Comparison of ENCODE assay signal across 7 cellular contexts in the genomic region with DNA sequence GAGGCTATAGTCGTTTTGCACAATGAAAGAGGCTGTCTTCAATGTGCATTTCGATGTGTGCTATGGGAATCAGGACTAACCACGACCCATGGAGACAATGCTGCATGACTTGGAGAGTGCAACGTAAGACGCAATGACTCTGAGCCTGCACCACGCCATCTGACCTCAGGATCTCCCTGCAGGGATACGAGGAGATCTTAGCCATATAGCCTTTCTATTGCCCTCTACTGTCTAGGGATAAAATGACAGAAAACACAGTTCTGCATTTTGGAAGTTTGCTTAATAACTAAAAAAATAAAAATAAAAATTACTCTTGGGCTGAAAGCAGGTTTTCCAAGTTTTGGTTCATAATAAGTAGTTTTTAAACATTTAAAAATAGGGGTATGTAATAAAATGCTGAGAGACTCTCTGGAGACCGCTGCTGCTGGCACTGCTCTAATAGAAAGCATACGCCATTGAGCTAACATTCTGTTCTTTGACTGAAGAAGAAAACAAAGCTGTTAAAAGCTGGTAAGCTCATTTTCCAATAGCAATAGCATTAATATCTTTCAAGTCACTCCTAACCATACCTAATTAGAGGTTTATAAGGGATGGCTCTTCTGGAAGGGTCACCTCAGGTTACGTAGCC.
DNase-seq lines count a peak whose midpoint lies in the region; ATAC-seq and TF ChIP-seq lines count a peak whose summit lies in the region.

No MANE protein-coding gene starts in this region.

- H3K9ac ChIP-seq in skeletal muscle tissue (ENCODE audit: low read depth in 1 of 3, low read length in 3 of 3) = peak overlapping the region in 1 of 3 donors; percentile 64

- H3K36me3 Mint-ChIP-seq in activated naive CD4-positive, alpha-beta T cell treated with anti-CD3 and anti-CD28 coated beads, Interleukin-2, amount 50 U/mL, for 72 hours = no peaks in the 10 kb centered on the region

- POLR2A ChIA-PET in HEK293T (lab: Yijun Ruan, JAX) = no interaction called here

- peak overlapping the region; percentile 2 to 49 (median 48) for H3K4me3 ChIP-seq in skeletal muscle tissue (ENCODE audit: low read length in 3 of 3)

- ATAC-seq in SK-N-SH treated with all-trans-retinoic acid at 6 μM for 48 hours (peak; percentile 35; the same call in 2 of the 3 replicates), Right ventricle myocardium superior (ENCODE audit: poor library complexity) (peak; percentile 81)
- no peak for ATAC-seq in activated naive CD4-positive, alpha-beta T cell treated with anti-CD3 and anti-CD28 coated beads, Interleukin-2, amount 50 U/mL, for 72 hours

- CTCF ChIA-PET in HEK293T (lab: Yijun Ruan, JAX) = interaction anchor here (0.5 to 2.2 kb wide), 2 partner anchors 288 to 375 kb away, joined by 4 to 5 read pairs; no protein-coding TSS in a partner anchor

- no peaks in the 10 kb centered on the region for H3K36me3 ChIP-seq in skeletal muscle tissue (ENCODE audit: control insufficient read depth in 3 of 3, insufficient read depth in 3 of 3, low read length in 3 of 3)

- peak overlapping the region; percentile 31 for H3K27ac ChIP-seq in skeletal muscle tissue (ENCODE audit: low read depth, low read length)

- intact Hi-C loops in Right ventricle myocardium superior (cut with DNase I) = no loop called here
- intact Hi-C loops in posterior cingulate gyrus (cut with DNase I) = loop anchor here (10.0 kb wide), 1 partner anchor 404 kb away; no protein-coding TSS in a partner anchor

- H3K27me3 ChIP-seq in skeletal muscle tissue (ENCODE audit: control insufficient read depth in 3 of 3, insufficient read depth in 3 of 3, low read length in 3 of 3) = no peaks in the 10 kb centered on the region

- H3K27ac Mint-ChIP-seq in activated naive CD4-positive, alpha-beta T cell treated with anti-CD3 and anti-CD28 coated beads, Interleukin-2, amount 50 U/mL, for 72 hours = no peak overlapping the region

- no peaks in the 10 kb centered on the region for H3K9me3 ChIP-seq in skeletal muscle tissue (ENCODE audit: control insufficient read depth in 3 of 3, low read length in 3 of 3)

- H3K9me3 Mint-ChIP-seq in activated naive CD4-positive, alpha-beta T cell treated with anti-CD3 and anti-CD28 coated beads, Interleukin-2, amount 50 U/mL, for 72 hours = no peaks in the 10 kb centered on the region

- DNase-seq in HEK293T (ENCODE audit: extremely low spot score) (peak; percentile 61), Right ventricle myocardium superior (peak; percentile 50), ureter (ENCODE audit: low spot score) (no peak), posterior cingulate gyrus (no peak)
- no peak for DNase-seq in activated naive CD4-positive, alpha-beta T cell treated with anti-CD3 and anti-CD28 coated beads, Interleukin-2, amount 50 U/mL, for 72 hours (ENCODE audit: low spot score in 2 of 2)

- H3K4me1 ChIP-seq in skeletal muscle tissue (ENCODE audit: control insufficient read depth in 3 of 3, insufficient read depth in 3 of 3, low read length in 3 of 3) = peaks cover 11 to 26% (median 26%) of the 10 kb centered on the region in 3 donors

TF ChIP-seq in HEK293T, 16 proteins besides CTCF, POLR2A, EP300 and RAD21:
- no peak for TF ChIP-seq LEF1 (IDR thresholded peaks at IDR 0.05; ENCODE audit: borderline replicate concordance)
- TF ChIP-seq BHLHE40 (IDR thresholded peaks at IDR 0.05; ENCODE audit: borderline replicate concordance) = no peak
- no peak for TF ChIP-seq NFRKB (IDR thresholded peaks at IDR 0.05)
- no peak for TF ChIP-seq ARNT (IDR thresholded peaks at IDR 0.05)
- TF ChIP-seq ZNF384 (IDR thresholded peaks at IDR 0.05) = no peak
- no peak for TF ChIP-seq FOXA1 (IDR thresholded peaks at IDR 0.05)
- no peak for TF ChIP-seq HDGF (IDR thresholded peaks at IDR 0.05; ENCODE audit: borderline replicate concordance)
- TF ChIP-seq ELF4 (IDR thresholded peaks at IDR 0.05) = no peak
- TF ChIP-seq SP1 (IDR thresholded peaks at IDR 0.05) = no peak
- no peak for TF ChIP-seq FOXM1 (IDR thresholded peaks at IDR 0.05; ENCODE audit: borderline replicate concordance)
- TF ChIP-seq, protein P1, sequence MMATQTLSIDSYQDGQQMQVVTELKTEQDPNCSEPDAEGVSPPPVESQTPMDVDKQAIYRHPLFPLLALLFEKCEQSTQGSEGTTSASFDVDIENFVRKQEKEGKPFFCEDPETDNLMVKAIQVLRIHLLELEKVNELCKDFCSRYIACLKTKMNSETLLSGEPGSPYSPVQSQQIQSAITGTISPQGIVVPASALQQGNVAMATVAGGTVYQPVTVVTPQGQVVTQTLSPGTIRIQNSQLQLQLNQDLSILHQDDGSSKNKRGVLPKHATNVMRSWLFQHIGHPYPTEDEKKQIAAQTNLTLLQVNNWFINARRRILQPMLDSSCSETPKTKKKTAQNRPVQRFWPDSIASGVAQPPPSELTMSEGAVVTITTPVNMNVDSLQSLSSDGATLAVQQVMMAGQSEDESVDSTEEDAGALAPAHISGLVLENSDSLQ (IDR thresholded peaks at IDR 0.05) = no peak
- no peak for TF ChIP-seq TARDBP (IDR thresholded peaks at IDR 0.05)
- TF ChIP-seq L3MBTL2 (conservative IDR thresholded peaks at IDR 0.05) = no peak
- no peak for TF ChIP-seq CTBP1 (IDR thresholded peaks at IDR 0.05; ENCODE audit: borderline replicate concordance)
- no peak for TF ChIP-seq FOXK2 (IDR thresholded peaks at IDR 0.05)

TF ChIP-seq in SK-N-SH treated with all-trans-retinoic acid at 6 μM for 48 hours, 23 proteins besides CTCF, POLR2A, EP300 and RAD21:
- TF ChIP-seq, protein P2, sequence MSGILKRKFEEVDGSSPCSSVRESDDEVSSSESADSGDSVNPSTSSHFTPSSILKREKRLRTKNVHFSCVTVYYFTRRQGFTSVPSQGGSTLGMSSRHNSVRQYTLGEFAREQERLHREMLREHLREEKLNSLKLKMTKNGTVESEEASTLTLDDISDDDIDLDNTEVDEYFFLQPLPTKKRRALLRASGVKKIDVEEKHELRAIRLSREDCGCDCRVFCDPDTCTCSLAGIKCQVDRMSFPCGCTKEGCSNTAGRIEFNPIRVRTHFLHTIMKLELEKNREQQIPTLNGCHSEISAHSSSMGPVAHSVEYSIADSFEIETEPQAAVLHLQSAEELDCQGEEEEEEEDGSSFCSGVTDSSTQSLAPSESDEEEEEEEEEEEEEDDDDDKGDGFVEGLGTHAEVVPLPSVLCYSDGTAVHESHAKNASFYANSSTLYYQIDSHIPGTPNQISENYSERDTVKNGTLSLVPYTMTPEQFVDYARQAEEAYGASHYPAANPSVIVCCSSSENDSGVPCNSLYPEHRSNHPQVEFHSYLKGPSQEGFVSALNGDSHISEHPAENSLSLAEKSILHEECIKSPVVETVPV (CRISPR knock-in tag; IDR thresholded peaks at IDR 0.05) = no peak
- no peak for TF ChIP-seq BACH2 (CRISPR knock-in tag; IDR thresholded peaks at IDR 0.05; ENCODE audit: borderline replicate concordance)
- TF ChIP-seq OSR1 (CRISPR knock-in tag; IDR thresholded peaks at IDR 0.05) = no peak
TF ChIP-seq in SK-N-SH treated with all-trans-retinoic acid at 6 μM for 48 hours: peak in this region for 0.

Comparison
In these comparisons a context has a peak if more than half of its experiments do, and no peak if none do; other contexts are left out.
1. DNase-seq: peak in HEK293T (single experiment) and Right ventricle myocardium superior (single experiment); none in ureter (single experiment), activated naive CD4-positive, alpha-beta T cell treated with anti-CD3 and anti-CD28 coated beads, Interleukin-2, amount 50 U/mL, for 72 hours (0 of 2) and posterior cingulate gyrus (0 of 10).
2. ATAC-seq: peak in SK-N-SH treated with all-trans-retinoic acid at 6 μM for 48 hours (single experiment) and Right ventricle myocardium superior (single experiment); none in activated naive CD4-positive, alpha-beta T cell treated with anti-CD3 and anti-CD28 coated beads, Interleukin-2, amount 50 U/mL, for 72 hours (0 of 2).